8 cellular contexts compared by ENCODE assay signal in the genomic region with DNA sequence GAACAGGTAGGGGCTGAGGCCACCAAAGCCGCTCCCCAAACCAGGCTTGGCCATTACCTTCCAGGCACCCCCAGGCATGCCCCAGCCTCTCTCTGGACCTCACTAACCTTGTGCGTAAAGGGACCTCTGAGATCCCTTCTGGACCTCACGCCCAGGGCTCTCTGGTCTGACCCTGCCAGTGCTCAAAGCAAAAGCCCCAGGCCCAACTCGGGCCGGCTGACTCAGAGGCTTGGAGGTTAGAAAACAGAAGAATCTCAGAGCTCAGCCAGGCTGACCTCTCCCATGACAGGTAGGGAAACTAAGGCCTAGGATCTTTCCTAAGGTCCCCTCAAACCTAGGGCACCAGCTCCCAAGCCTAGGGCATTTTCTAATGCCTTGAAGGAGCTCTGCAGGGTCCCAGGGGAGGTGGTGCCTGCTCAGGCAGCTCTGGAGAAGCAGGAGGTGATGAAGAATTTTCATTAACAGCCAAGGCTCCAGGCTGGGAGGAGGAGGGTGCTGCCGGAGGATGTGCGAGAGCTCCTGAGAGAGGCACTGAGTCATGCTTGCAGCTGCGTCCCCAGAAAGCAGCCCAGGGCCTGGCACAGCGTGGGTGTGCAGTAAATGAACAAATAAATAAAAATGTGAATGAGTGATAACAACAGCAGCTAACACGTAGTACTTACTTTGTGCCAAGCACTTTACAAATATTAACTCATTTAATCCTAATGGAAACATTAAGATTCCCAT. TPM values are rescaled to one million over a fixed set of nuclear protein-coding genes. Genes with fewer than 3 reads are reported as not detected.
DNase-seq lines count a peak whose midpoint lies in the region; ATAC-seq lines count a peak whose summit lies in the region.

No MANE protein-coding gene starts in this region.

- DNase-seq in 8988T (peak; percentile 97), LHCN-M2 (ENCODE audit: low read depth) (peak; percentile 96), hippocampal formation (lab: John Stamatoyannopoulos, UW) (peak; percentile 44 to 81)
- peak in 1 of 2 donors; percentile 60 for DNase-seq in activated naive CD4-positive, alpha-beta T cell treated with anti-CD3 and anti-CD28 coated beads, Interleukin-2, amount 50 U/mL, for 72 hours (ENCODE audit: low spot score in 2 of 2)
- peak; percentile 52 to 58 for DNase-seq in stimulated activated CD4-positive, alpha-beta T cell treated with anti-CD3 and anti-CD28 coated beads, Interleukin-4, amount 100 ng/mL, for 48 hours (ENCODE audit: low read depth in 2 of 2)
- DNase-seq in CD8-positive, alpha-beta memory T cell: no peak

- no peaks in the 10 kb centered on the region for H3K36me3 ChIP-seq in CD8-positive, alpha-beta memory T cell (ENCODE audit: insufficient read depth, low read length)

- H3K4me1 ChIP-seq in CD8-positive, alpha-beta memory T cell (ENCODE audit: insufficient read depth, low read length): peaks cover 47% of the 10 kb centered on the region

- no peaks in the 10 kb centered on the region for H3K27me3 ChIP-seq in CD8-positive, alpha-beta memory T cell (ENCODE audit: insufficient read depth, low read length, poor library complexity, severe bottlenecking)

- peak overlapping the region in 1 of 7 donors; percentile 44 for H3K4me3 Mint-ChIP-seq in CD8-positive, alpha-beta memory T cell

- no peaks in the 10 kb centered on the region for H3K9me3 Mint-ChIP-seq in activated naive CD4-positive, alpha-beta T cell treated with anti-CD3 and anti-CD28 coated beads, Interleukin-2, amount 50 U/mL, for 72 hours
- no peaks in the 10 kb centered on the region for H3K9me3 Mint-ChIP-seq in CD8-positive, alpha-beta memory T cell

- peak; percentile 69 to 84 for ATAC-seq in activated naive CD4-positive, alpha-beta T cell treated with anti-CD3 and anti-CD28 coated beads, Interleukin-2, amount 50 U/mL, for 72 hours
- ATAC-seq in HG03097 (IDR thresholded peaks at IDR 0.05; ENCODE audit: low FRiP score, unreplicated experiment) (no peak), GM18858 (IDR thresholded peaks at IDR 0.05; ENCODE audit: unreplicated experiment) (no peak)

- peak overlapping the region; percentile 11 to 78 for H3K27ac Mint-ChIP-seq in activated naive CD4-positive, alpha-beta T cell treated with anti-CD3 and anti-CD28 coated beads, Interleukin-2, amount 50 U/mL, for 72 hours
- peak overlapping the region in 4 of 8 donors; percentile 32 to 73 (median 49) for H3K27ac Mint-ChIP-seq in CD8-positive, alpha-beta memory T cell

- no peak overlapping the region for H3K27ac ChIP-seq in CD8-positive, alpha-beta memory T cell (ENCODE audit: low read depth, low read length)

- CTCF ChIA-PET in CD8-positive, alpha-beta memory T cell (lab: Charles Lee): interaction anchor here (1.7 kb wide), 1 partner anchor 185 kb away, joined by 6 read pairs; no protein-coding TSS in a partner anchor

- H3K27me3 Mint-ChIP-seq in CD8-positive, alpha-beta memory T cell: no peaks in the 10 kb centered on the region

- peaks cover 38 to 52% (median 51%) of the 10 kb centered on the region in 3 donors for H3K4me1 Mint-ChIP-seq in CD8-positive, alpha-beta memory T cell

- no peaks in the 10 kb centered on the region for H3K36me3 Mint-ChIP-seq in activated naive CD4-positive, alpha-beta T cell treated with anti-CD3 and anti-CD28 coated beads, Interleukin-2, amount 50 U/mL, for 72 hours
- peaks cover 0 to 11% (median 2%) of the 10 kb centered on the region in 3 donors for H3K36me3 Mint-ChIP-seq in CD8-positive, alpha-beta memory T cell

- no peaks in the 10 kb centered on the region for H3K9me3 ChIP-seq in CD8-positive, alpha-beta memory T cell (ENCODE audit: low read length)

- POLR2A ChIA-PET in CD8-positive, alpha-beta memory T cell (lab: Charles Lee): no interaction called here

- no peak overlapping the region for H3K4me3 ChIP-seq in CD8-positive, alpha-beta memory T cell (ENCODE audit: low read length)

RNA-seq across cellular contexts. Expression of a gene that starts 25.6 kb away (rescaled TPM):
- total RNA-seq in LHCN-M2 (2014; rRNA removed): 16.7 and 22.4 TPM in 2 replicates
- 20.4 TPM for polyA plus RNA-seq in LHCN-M2 (2012)
- 10 to 100 TPM; 11.5 to 28.9 TPM for total RNA-seq in activated naive CD4-positive, alpha-beta T cell treated with anti-CD3 and anti-CD28 coated beads, Interleukin-2, amount 50 U/mL, for 72 hours
- 10 to 100 TPM in 1 of 2 experiments, 1 to 10 TPM in 1; 9.9 to 10.6 TPM for total RNA-seq in CD8-positive, alpha-beta memory T cell
- 5.5 TPM for polyA plus RNA-seq in CD8-positive, alpha-beta memory T cell

Comparison
In these comparisons a context has a peak if more than half of its experiments do, and no peak if none do; other contexts are left out.
1. DNase-seq: peak in 8988T (single experiment), LHCN-M2 (single experiment), hippocampal formation (2 of 2) and stimulated activated CD4-positive, alpha-beta T cell treated with anti-CD3 and anti-CD28 coated beads, Interleukin-4, amount 100 ng/mL, for 48 hours (2 of 2); none in CD8-positive, alpha-beta memory T cell (0 of 5).
2. ATAC-seq: peak in activated naive CD4-positive, alpha-beta T cell treated with anti-CD3 and anti-CD28 coated beads, Interleukin-2, amount 50 U/mL, for 72 hours (2 of 2); none in HG03097 (single experiment) and GM18858 (single experiment).